18 cellular contexts compared by ENCODE assay signal in genomic region chr19:5914946-5915781, GRCh38. TPM values are rescaled to one million over a fixed set of nuclear protein-coding genes. Genes with fewer than 3 reads are reported as not detected.
A peak's percentile ranks its signal among the peaks of the same experiment; 100 is the strongest.
DNase-seq lines count a peak whose midpoint lies in the region; ATAC-seq and TF ChIP-seq lines count a peak whose summit lies in the region.
"Had no signal": no experiment of that assay in that cellular context is flagged by ENCODE, and none has a peak within 500 bp of the region (broad histone marks: within the 10 kb centered on the region; RNA-seq: fewer than 3 reads in every experiment).

No MANE protein-coding gene starts in this region.

- no peaks in the 10 kb centered on the region for H3K27me3 Mint-ChIP-seq in chondrocyte (ENCODE audit: low read depth)
- H3K27me3 Mint-ChIP-seq in activated naive CD8-positive, alpha-beta T cell treated with anti-CD3 and anti-CD28 coated beads for 36 hours: no peaks in the 10 kb centered on the region
- H3K27me3 Mint-ChIP-seq: activated B cell treated with CpG ODN at 0.5 μM for 24 hours, memory B cell had no signal

- no peak overlapping the region for H3K4me3 Mint-ChIP-seq in chondrocyte (ENCODE audit: unreplicated experiment)
- no peak overlapping the region for H3K4me3 Mint-ChIP-seq in activated naive CD8-positive, alpha-beta T cell treated with anti-CD3 and anti-CD28 coated beads for 36 hours
- H3K4me3 Mint-ChIP-seq: activated B cell treated with CpG ODN at 0.5 μM for 24 hours, memory B cell had no signal

- peak overlapping the region; percentile 38 for H3K27ac ChIP-seq in layer of hippocampus (ENCODE audit: low read depth, low read length)
- H3K27ac ChIP-seq: neutrophil had no signal

- H3K9me3 Mint-ChIP-seq in chondrocyte (ENCODE audit: low read depth): no peaks in the 10 kb centered on the region
- H3K9me3 Mint-ChIP-seq in activated naive CD8-positive, alpha-beta T cell treated with anti-CD3 and anti-CD28 coated beads for 36 hours: no peaks in the 10 kb centered on the region
- H3K9me3 Mint-ChIP-seq: activated B cell treated with CpG ODN at 0.5 μM for 24 hours, memory B cell had no signal

- peaks cover 15% of the 10 kb centered on the region for H3K36me3 Mint-ChIP-seq in chondrocyte (ENCODE audit: low read depth)
- H3K36me3 Mint-ChIP-seq in activated naive CD8-positive, alpha-beta T cell treated with anti-CD3 and anti-CD28 coated beads for 36 hours: peaks cover 9% of the 10 kb centered on the region

- no peak for TF ChIP-seq CTCF in chondrocyte (IDR thresholded peaks at IDR 0.05)

- peaks cover 12% of the 10 kb centered on the region for H3K4me1 Mint-ChIP-seq in chondrocyte (ENCODE audit: low read depth)
- H3K4me1 Mint-ChIP-seq in activated naive CD8-positive, alpha-beta T cell treated with anti-CD3 and anti-CD28 coated beads for 36 hours: no peaks in the 10 kb centered on the region
- H3K4me1 Mint-ChIP-seq: activated B cell treated with CpG ODN at 0.5 μM for 24 hours, memory B cell had no signal

- TF ChIP-seq POLR2A in GM18951 (IDR thresholded peaks at IDR 0.05; ENCODE audit: extremely low read depth, insufficient read depth, insufficient read length): peak; percentile 6

- H3K27ac Mint-ChIP-seq in chondrocyte (ENCODE audit: unreplicated experiment): peak overlapping the region; percentile 36
- H3K27ac Mint-ChIP-seq in activated naive CD8-positive, alpha-beta T cell treated with anti-CD3 and anti-CD28 coated beads for 36 hours: no peak overlapping the region
- H3K27ac Mint-ChIP-seq: activated B cell treated with CpG ODN at 0.5 μM for 24 hours, memory B cell had no signal

- in situ Hi-C loops in GM18951 (cut with MboI; ENCODE audit: low sequenced_read_pairs, unreplicated experiment): no loop called here

- intact Hi-C loops in sciatic nerve (cut with DNase I): no loop called here

- H3K27me3 ChIP-seq in layer of hippocampus (ENCODE audit: control insufficient read depth, insufficient read depth, low read length): no peaks in the 10 kb centered on the region
- H3K27me3 ChIP-seq: neutrophil had no signal

- peak; percentile 92 for DNase-seq in chondrocyte (ENCODE audit: low spot score)
- no peak for DNase-seq in sciatic nerve (ENCODE audit: low spot score)
- no peak for DNase-seq in GOT3 (lab: John Stamatoyannopoulos, UW)
- no peak for DNase-seq in activated naive CD8-positive, alpha-beta T cell treated with anti-CD3 and anti-CD28 coated beads for 36 hours
- no peak for DNase-seq in NCI-H526 (lab: John Stamatoyannopoulos, UW)
- DNase-seq: activated B cell treated with CpG ODN at 0.5 μM for 24 hours, NCI-H1694 treated with DMSO at 0.1 percent for 48 hours, NCI-H524, small intestine, SW 1271 had no signal

- ATAC-seq in sciatic nerve (peak; percentile 38), GM18867 (IDR thresholded peaks at IDR 0.05; ENCODE audit: unreplicated experiment) (no peak)

RNA-seq across cellular contexts. Expression of gene CAPS, which starts 1.1 kb away (rescaled TPM):
- total RNA-seq in chondrocyte: 7.2 to 11.9 TPM (median 10.5 TPM) in 3 replicates
- total RNA-seq in sciatic nerve: 80.2 TPM
- total RNA-seq in activated naive CD8-positive, alpha-beta T cell treated with anti-CD3 and anti-CD28 coated beads for 36 hours: 1 to 10 TPM; 1.9 to 2.6 TPM

RNA-seq across cellular contexts. Expression of gene VMAC, which starts 10.5 kb away (rescaled TPM):
- total RNA-seq in chondrocyte (5.6 to 6.5 TPM (median 6.1 TPM) in 3 replicates), sciatic nerve (7.1 TPM)
- total RNA-seq in activated naive CD8-positive, alpha-beta T cell treated with anti-CD3 and anti-CD28 coated beads for 36 hours: 1 to 10 TPM; 1.4 to 1.9 TPM

RNA-seq across cellular contexts. Expression of gene NDUFA11, which starts 11.6 kb away (rescaled TPM):
- total RNA-seq in chondrocyte (202 to 224 TPM (median 204 TPM) in 3 replicates), sciatic nerve (134 TPM)
- 100 to 1,000 TPM; 244 to 255 TPM for total RNA-seq in activated naive CD8-positive, alpha-beta T cell treated with anti-CD3 and anti-CD28 coated beads for 36 hours

RNA-seq across cellular contexts. Expression of gene FUT5, which starts 44.8 kb away (rescaled TPM):
- total RNA-seq in chondrocyte (not detected in 3 replicates), sciatic nerve (0.18 TPM)
- not detected for total RNA-seq in activated naive CD8-positive, alpha-beta T cell treated with anti-CD3 and anti-CD28 coated beads for 36 hours
- total RNA-seq: activated B cell treated with CpG ODN at 0.5 μM for 24 hours; activated CD8-positive, alpha-beta memory T cell treated with anti-CD3 and anti-CD28 coated beads for 36 hours; dermis microvascular lymphatic vessel endothelial cell; subcutaneous adipose tissue had no signal
